ENCODE assay signal across 8 cellular contexts in genomic region chr5:119367502-119368237, GRCh38. TPM values are rescaled to one million over a fixed set of nuclear protein-coding genes. Genes with fewer than 3 reads are reported as not detected.
A peak's percentile ranks its signal among the peaks of the same experiment; 100 is the strongest.
DNase-seq lines count a peak whose midpoint lies in the region; ATAC-seq and TF ChIP-seq lines count a peak whose summit lies in the region.

No MANE protein-coding gene starts in this region.

- intact Hi-C loops in CD4-positive, alpha-beta T cell (cut with DNase I, micrococcal nuclease), result loop anchor here (2.0 to 5.0 kb wide), 4 partner anchors 13 to 35 kb away; no protein-coding TSS in a partner anchor
- intact Hi-C loops in ascending aorta (cut with DNase I), result no loop called here

- H2BK5ac ChIP-seq in mesendoderm (ENCODE audit: low read length), result no peak overlapping the region

- no peak overlapping the region for H4K5ac ChIP-seq in mesendoderm (ENCODE audit: low read length)

- no peaks in the 10 kb centered on the region for H3K27me3 ChIP-seq in CD4-positive, alpha-beta T cell (ENCODE audit: control insufficient read depth, insufficient read depth, low read length)
- H3K27me3 ChIP-seq in ascending aorta (no peaks in the 10 kb centered on the region), mesendoderm (ENCODE audit: insufficient read depth, low read length, poor library complexity) (no peaks in the 10 kb centered on the region)

- H3K4me1 ChIP-seq in ascending aorta (peaks cover 4 to 45% of the 10 kb centered on the region in 2 donors), mesendoderm (ENCODE audit: control insufficient read depth, low read depth, low read length) (peaks cover 2% of the 10 kb centered on the region)

- POLR2A ChIA-PET in CD4-positive, alpha-beta T cell (lab: Charles Lee), result interaction anchor here (0.9 to 3.1 kb wide), 11 partner anchors 7 to 100 kb away, joined by 3 to 21 read pairs (median 5); partner anchors contain the start of gene TNFAIP8

- H3K79me1 ChIP-seq in mesendoderm (ENCODE audit: low read length), result no peaks in the 10 kb centered on the region

- DNase-seq in CD4-positive, alpha-beta T cell, result no peak
- DNase-seq in ascending aorta (ENCODE audit: low spot score in 2 of 2), result no peak
- peak; percentile 35 for DNase-seq in stromal cell of bone marrow (ENCODE audit: low read depth)
- DNase-seq in mesendoderm, result no peak
- no peak for DNase-seq in superior temporal gyrus (ENCODE audit: extremely low spot score)
- no peak for DNase-seq in NCI-H128 (lab: John Stamatoyannopoulos, UW; ENCODE audit: unreplicated experiment)

- TF ChIP-seq CTCF in CD4-positive, alpha-beta T cell (IDR thresholded peaks at IDR 0.05), result no peak
- no peak for TF ChIP-seq CTCF in ascending aorta (IDR thresholded peaks at IDR 0.05)

- H2BK15ac ChIP-seq in mesendoderm (replicated peaks; ENCODE audit: low read depth), result no peak overlapping the region

- peak overlapping the region; percentile 52 for H3K4me3 Mint-ChIP-seq in CD4-positive, alpha-beta T cell

- no peaks in the 10 kb centered on the region for H3K79me2 ChIP-seq in mesendoderm (ENCODE audit: control insufficient read depth, insufficient read depth, low read length)

- peak overlapping the region; percentile 47 for H3K27ac ChIP-seq in CD4-positive, alpha-beta T cell (ENCODE audit: low read depth, low read length)
- H3K27ac ChIP-seq in ascending aorta, result peak overlapping the region; percentile 48 to 76
- no peak overlapping the region for H3K27ac ChIP-seq in mesendoderm (ENCODE audit: low read depth, low read length)

- H3K36me3 Mint-ChIP-seq in CD4-positive, alpha-beta T cell (ENCODE audit: low read depth), result peaks cover 70% of the 10 kb centered on the region

- no peak overlapping the region for H3K4me3 ChIP-seq in ascending aorta
- no peak overlapping the region for H3K4me3 ChIP-seq in mesendoderm (ENCODE audit: low read length)

- no CpG with 5 or more reads among the region's 1 CpG for WGBS in mesendoderm (ENCODE audit: extremely low coverage, insufficient coverage, low lambda C conversion rate)

- no peaks in the 10 kb centered on the region for H3K9me3 Mint-ChIP-seq in CD4-positive, alpha-beta T cell

- H2AK5ac ChIP-seq in mesendoderm (ENCODE audit: low read length), result no peak overlapping the region

- no peak overlapping the region for H3K56ac ChIP-seq in mesendoderm (ENCODE audit: low read length)

- no peak overlapping the region for H3K23ac ChIP-seq in mesendoderm (ENCODE audit: low read length)

- no peak overlapping the region for H4K8ac ChIP-seq in mesendoderm (ENCODE audit: low read depth, low read length)

- no peak overlapping the region for H2BK120ac ChIP-seq in mesendoderm (ENCODE audit: low read depth, low read length)

- H3K36me3 ChIP-seq in ascending aorta, result no peaks in the 10 kb centered on the region
- no peaks in the 10 kb centered on the region for H3K36me3 ChIP-seq in mesendoderm (ENCODE audit: control insufficient read depth, insufficient read depth, low read length)

- peak overlapping the region; percentile 83 for H3K27ac Mint-ChIP-seq in CD4-positive, alpha-beta T cell

- H3K9ac ChIP-seq in mesendoderm (ENCODE audit: low read length), result no peak overlapping the region

- no peaks in the 10 kb centered on the region for H3K27me3 Mint-ChIP-seq in CD4-positive, alpha-beta T cell

- no peak overlapping the region for H3K4me2 ChIP-seq in mesendoderm (ENCODE audit: low read length)

- peak; percentile 62 for ATAC-seq in CD4-positive, alpha-beta T cell (ENCODE audit: poor library complexity)
- ATAC-seq in GM19452 (IDR thresholded peaks at IDR 0.05; ENCODE audit: unreplicated experiment), result peak; percentile 82
- peak; percentile 78 for ATAC-seq in HG03442 (IDR thresholded peaks at IDR 0.05; ENCODE audit: unreplicated experiment)

- no peaks in the 10 kb centered on the region for H3K9me3 ChIP-seq in CD4-positive, alpha-beta T cell (ENCODE audit: control insufficient read depth, low read length)
- no peaks in the 10 kb centered on the region for H3K9me3 ChIP-seq in ascending aorta

- CTCF ChIA-PET in CD4-positive, alpha-beta T cell (lab: Charles Lee), result interaction anchor here (0.8 to 2.0 kb wide), 5 partner anchors 11 to 34 kb away, joined by 3 to 7 read pairs (median 3); partner anchors contain the start of gene TNFAIP8

- H3K18ac ChIP-seq in mesendoderm (ENCODE audit: low read length), result no peak overlapping the region

- no peak overlapping the region for H3K4ac ChIP-seq in mesendoderm (ENCODE audit: low read depth, low read length)

- H3K4me1 Mint-ChIP-seq in CD4-positive, alpha-beta T cell (ENCODE audit: low read depth), result peaks cover 84% of the 10 kb centered on the region

RNA-seq across cellular contexts. Expression of gene TNFAIP8, which starts 11.9 kb away (rescaled TPM):
- 100 to 1,000 TPM; 106 to 114 TPM for total RNA-seq in CD4-positive, alpha-beta T cell
- total RNA-seq in ascending aorta, result 3.5 TPM
- polyA plus RNA-seq in mesendoderm (2013, experiment 1 of 2), result 11.8 TPM
- polyA plus RNA-seq in mesendoderm (2013, experiment 2 of 2), result 11.9 TPM

Comparison
In these comparisons a context has a peak if more than half of its experiments do, and no peak if none do; other contexts are left out.
1. RNA of gene TNFAIP8, which starts 11.9 kb away (total RNA-seq): 106 to 114 TPM in CD4-positive, alpha-beta T cell; 3.5 TPM in ascending aorta (single experiment); every median in the first group is over 10 times any median in the second.
2. Peak in every context shown above with its lines, with median percentiles within 50 percentile points of each other: ATAC-seq.